Comparison of ENCODE assay signal across 8 cellular contexts in genomic region chr17:39261286-39261685, GRCh38. TPM values are rescaled to one million over a fixed set of nuclear protein-coding genes. Genes with fewer than 3 reads are reported as not detected.
DNase-seq lines count a peak whose midpoint lies in the region; ATAC-seq and TF ChIP-seq lines count a peak whose summit lies in the region.
"Had no signal": no experiment of that assay in that cellular context is flagged by ENCODE, and none has a peak within 500 bp of the region (broad histone marks: within the 10 kb centered on the region; RNA-seq: fewer than 3 reads in every experiment).

No MANE protein-coding gene starts in this region.

- no peak overlapping the region for H3K4me3 Mint-ChIP-seq in CD14-positive monocyte

- H3K36me3 ChIP-seq in SU-DHL-6 (ENCODE audit: low read length) = no peaks in the 10 kb centered on the region

- H3K9me2 ChIP-seq in SU-DHL-6 (replicated peaks; ENCODE audit: insufficient read depth, low read length) = no peaks in the 10 kb centered on the region

- no peaks in the 10 kb centered on the region for H3K27me3 Mint-ChIP-seq in CD14-positive monocyte (ENCODE audit: low read depth in 3 of 3)

- peaks cover 72 to 97% of the 10 kb centered on the region in 2 donors for H3K36me3 Mint-ChIP-seq in CD14-positive monocyte

- DNase-seq in CD14-positive monocyte (ENCODE audit: low spot score) (no peak), iPS-NIHi7 (ENCODE audit: extremely low spot score) (peak; percentile 71), HCEC 1CT (no peak), NCI-H2107 treated with DMSO at 0.1 percent for 48 hours (lab: John Stamatoyannopoulos, UW; ENCODE audit: unreplicated experiment) (no peak)

- H3K27ac Mint-ChIP-seq in CD14-positive monocyte = no peak overlapping the region

- H3K79me2 ChIP-seq in SU-DHL-6 (ENCODE audit: insufficient read depth, low read length) = no peaks in the 10 kb centered on the region

- H3K9ac ChIP-seq in SU-DHL-6 (ENCODE audit: low read length) = no peak overlapping the region

- no peaks in the 10 kb centered on the region for H4K20me1 ChIP-seq in SU-DHL-6 (ENCODE audit: low read depth, low read length)

- TF ChIP-seq CTCF in CD14-positive monocyte (IDR thresholded peaks at IDR 0.05) = peak; percentile 15
- peak; percentile 44; the same call in 2 of the 3 replicates for TF ChIP-seq CTCF in GM12872 (IDR thresholded peaks at IDR 0.05; ENCODE audit: insufficient read depth, low read depth, low read length)
- TF ChIP-seq CTCF in SU-DHL-6 (IDR thresholded peaks at IDR 0.05; ENCODE audit: insufficient read depth, low read length, poor library complexity, severe bottlenecking) = peak; percentile 44

- no peaks in the 10 kb centered on the region for H3K9me3 ChIP-seq in SU-DHL-6 (ENCODE audit: insufficient read depth, low read length)

- no peaks in the 10 kb centered on the region for H3F3A ChIP-seq in SU-DHL-6 (ENCODE audit: insufficient read depth)

- no peaks in the 10 kb centered on the region for H3K9me3 Mint-ChIP-seq in CD14-positive monocyte

- no peak overlapping the region for H2AFZ ChIP-seq in SU-DHL-6 (ENCODE audit: low read depth, low read length, severe bottlenecking)

- no peak overlapping the region for H3K27ac ChIP-seq in SU-DHL-6 (ENCODE audit: low read depth, low read length)

- intact Hi-C loops in CD14-positive monocyte (cut with micrococcal nuclease) = no loop called here

- H3K4me3 ChIP-seq in SU-DHL-6 (ENCODE audit: insufficient read depth, low read length, poor library complexity, severe bottlenecking) = no peak overlapping the region

- H3K4me1 Mint-ChIP-seq in CD14-positive monocyte = no peaks in the 10 kb centered on the region

- ATAC-seq in esophagus mucosa = no peak

- H3K27me3 ChIP-seq in SU-DHL-6 (ENCODE audit: low read length) = no peaks in the 10 kb centered on the region

- no peak overlapping the region for H3K4me2 ChIP-seq in SU-DHL-6 (ENCODE audit: low read depth, low read length, poor library complexity, severe bottlenecking)

RNA-seq across cellular contexts. Expression of gene STAC2, which starts 35.5 kb away (rescaled TPM):
- polyA plus RNA-seq in CD14-positive monocyte = not detected
- 0.60 TPM for total RNA-seq in esophagus mucosa
- total RNA-seq: fibroblast of lung had no signal
